In genomic region chr3:127052121-127052561, GRCh38 we compare ENCODE assay signal across 12 cellular contexts.
A peak's percentile ranks its signal among the peaks of the same experiment; 100 is the strongest.
DNase-seq lines count a peak whose midpoint lies in the region; ATAC-seq and TF ChIP-seq lines count a peak whose summit lies in the region.
"Had no signal": no experiment of that assay in that cellular context is flagged by ENCODE, and none has a peak within 500 bp of the region (broad histone marks: within the 10 kb centered on the region; RNA-seq: fewer than 3 reads in every experiment).

No MANE protein-coding gene starts in this region.

- H3K27me3 ChIP-seq in adrenal gland (no peaks in the 10 kb centered on the region), neuronal stem cell (ENCODE audit: control insufficient read depth in 3 of 3, insufficient read depth in 3 of 3, low read depth in 1 of 3, low read length in 3 of 3) (no peaks in the 10 kb centered on the region), tibial artery (no peaks in the 10 kb centered on the region)

- WGBS in adrenal gland, 4 donors = 25 to 54% (median 41%) methylated on average over 10 to 15 of the region's 15 CpGs
- no CpG with 5 or more reads among the region's 15 CpGs for WGBS in neuronal stem cell (ENCODE audit: extremely low coverage in 2 of 2, insufficient read length in 2 of 2, insufficient replicate concordance in 1 of 2), 2 donors

- no peak overlapping the region for H3K4ac ChIP-seq in neuronal stem cell (ENCODE audit: low read length)

- peak in 6 of 7 donors; percentile 48 to 77 (median 64) for DNase-seq in adrenal gland
- DNase-seq in left ventricle myocardium superior = peak; percentile 86
- no peak for DNase-seq in neuronal stem cell (ENCODE audit: low spot score)
- DNase-seq in tibial artery = peak; percentile 79 to 84
- DNase-seq in NCI-H345 treated with DMSO at 0.1 percent for 48 hours (lab: John Stamatoyannopoulos, UW; ENCODE audit: unreplicated experiment) = no peak
- DNase-seq in cortex of kidney (lab: John Stamatoyannopoulos, UW) = no peak
- DNase-seq: activated naive CD4-positive, alpha-beta T cell treated with anti-CD3 and anti-CD28 coated beads, Interleukin-2, amount 10 ng/mL, durations not matched to agents 7 days and 5 days; DMS 273 treated with DMSO at 0.1 percent for 48 hours; NCI-H1105 treated with DMSO at 0.1 percent for 48 hours; SHP77 treated with DMSO at 0.1 percent for 48 hours had no signal

- no peak overlapping the region for H2AFZ ChIP-seq in neuronal stem cell (ENCODE audit: low read length)

- H3K36me3 ChIP-seq in adrenal gland (replicated peaks in 1 of 2) = no peaks in the 10 kb centered on the region
- no peaks in the 10 kb centered on the region for H3K36me3 ChIP-seq in neuronal stem cell (replicated peaks in 1 of 2; ENCODE audit: control insufficient read depth in 2 of 2, insufficient read depth in 2 of 2, low read length in 2 of 2)
- no peaks in the 10 kb centered on the region for H3K36me3 ChIP-seq in tibial artery

- no peak overlapping the region for H2BK120ac ChIP-seq in neuronal stem cell (ENCODE audit: low read depth, low read length)

- TF ChIP-seq CTCF in adrenal gland (IDR thresholded peaks at IDR 0.05) (no peak), tibial artery (IDR thresholded peaks at IDR 0.05) (no peak)

- no peak overlapping the region for H2AK5ac ChIP-seq in neuronal stem cell (ENCODE audit: low read depth, low read length)

- H3K9me3 ChIP-seq in adrenal gland (replicated peaks in 1 of 3) = no peaks in the 10 kb centered on the region
- peaks cover 3 to 16% of the 10 kb centered on the region in 2 donors for H3K9me3 ChIP-seq in neuronal stem cell (replicated peaks in 1 of 2; ENCODE audit: control insufficient read depth in 2 of 2, insufficient read depth in 1 of 2, low read depth in 1 of 2, low read length in 2 of 2)
- H3K9me3 ChIP-seq in tibial artery = peaks cover 0 to 6% (median 0%) of the 10 kb centered on the region in 3 donors

- H3K27ac ChIP-seq in adrenal gland (no peak overlapping the region), neuronal stem cell (replicated peaks; ENCODE audit: low read length) (no peak overlapping the region), tibial artery (no peak overlapping the region)

- H3K4me2 ChIP-seq in neuronal stem cell (ENCODE audit: insufficient read depth, low read length, poor library complexity, severe bottlenecking) = no peak overlapping the region

- TF ChIP-seq POLR2A in adrenal gland (IDR thresholded peaks at IDR 0.05) = no peak

- no peak overlapping the region for H3K4me3 ChIP-seq in adrenal gland
- no peak overlapping the region for H3K4me3 ChIP-seq in neuronal stem cell (ENCODE audit: low read length in 2 of 2)
- H3K4me3 ChIP-seq in tibial artery = no peak overlapping the region

- H3K14ac ChIP-seq in neuronal stem cell (ENCODE audit: low read length) = no peak overlapping the region

- H3K18ac ChIP-seq in neuronal stem cell (ENCODE audit: low read length) = no peak overlapping the region

- no peak overlapping the region for H2BK12ac ChIP-seq in neuronal stem cell (ENCODE audit: low read length)

- peak overlapping the region; percentile 4 for H2BK15ac ChIP-seq in neuronal stem cell (ENCODE audit: low read length)

- ATAC-seq in left ventricle myocardium superior = peak; percentile 94
- no peak for ATAC-seq in HG02610 (IDR thresholded peaks at IDR 0.05; ENCODE audit: unreplicated experiment)
- ATAC-seq: activated CD4-positive, CD25-positive, alpha-beta regulatory T cell treated with anti-CD3 and anti-CD28 coated beads, Interleukin-2, amount 50 U/mL, for 24 hours had no signal

- no peak overlapping the region for H4K8ac ChIP-seq in neuronal stem cell (ENCODE audit: low read depth, low read length)

- H4K91ac ChIP-seq in neuronal stem cell (ENCODE audit: low read depth, low read length, poor library complexity) = no peak overlapping the region

- no peak overlapping the region for H3K23ac ChIP-seq in neuronal stem cell (ENCODE audit: low read depth, low read length, poor library complexity)

- no peak overlapping the region for H3K9ac ChIP-seq in neuronal stem cell (ENCODE audit: low read depth, low read length, poor library complexity)

- intact Hi-C loops in adrenal gland (cut with DNase I) (no loop called here), left ventricle myocardium superior (cut with micrococcal nuclease) (no loop called here), tibial artery (cut with DNase I; ENCODE audit: low total_unique reads) (no loop called here)

- H3K79me1 ChIP-seq in neuronal stem cell (ENCODE audit: low read depth, low read length) = no peaks in the 10 kb centered on the region

- H2BK5ac ChIP-seq in neuronal stem cell (ENCODE audit: low read length) = peak overlapping the region; percentile 21

- peaks cover 0 to 9% of the 10 kb centered on the region in 2 donors for H3K4me1 ChIP-seq in adrenal gland (replicated peaks in 1 of 2)
- peaks cover 0 to 1% of the 10 kb centered on the region in 2 donors for H3K4me1 ChIP-seq in neuronal stem cell (ENCODE audit: control insufficient read depth in 2 of 2, insufficient read depth in 1 of 2, low read depth in 1 of 2, low read length in 2 of 2)
- H3K4me1 ChIP-seq in tibial artery = peaks cover 0 to 27% (median 8%) of the 10 kb centered on the region in 4 donors

Comparison
In these comparisons a context has a peak if more than half of its experiments do, and no peak if none do; other contexts are left out.
1. DNase-seq: peak in adrenal gland (6 of 7), left ventricle myocardium superior (single experiment) and tibial artery (2 of 2); none in neuronal stem cell (single experiment), NCI-H345 treated with DMSO at 0.1 percent for 48 hours (single experiment) and cortex of kidney (single experiment).